ENCODE assay signal across 8 cellular contexts in genomic region chr12:57803317-57803893, GRCh38. TPM values are rescaled to one million over a fixed set of nuclear protein-coding genes. Genes with fewer than 3 reads are reported as not detected.
DNase-seq lines count a peak whose midpoint lies in the region; ATAC-seq and TF ChIP-seq lines count a peak whose summit lies in the region.

No MANE protein-coding gene starts in this region.

- peak; percentile 82 for TF ChIP-seq CTCF in PC-3 (conservative IDR thresholded peaks at IDR 0.05; ENCODE audit: low read depth, low read length)

- no peaks in the 10 kb centered on the region for H3K9me3 ChIP-seq in CD4-positive, alpha-beta memory T cell (ENCODE audit: control insufficient read depth in 1 of 2, low read length in 2 of 2)
- no peaks in the 10 kb centered on the region for H3K9me3 ChIP-seq in PC-3 (ENCODE audit: low read length)
- no peaks in the 10 kb centered on the region for H3K9me3 ChIP-seq in iPS DF 6.9 (ENCODE audit: control insufficient read depth, insufficient read depth, low read length)

- no peaks in the 10 kb centered on the region for H4K20me1 ChIP-seq in PC-3 (ENCODE audit: low read length)

- peaks cover 15 to 61% of the 10 kb centered on the region in 2 donors for H3K36me3 Mint-ChIP-seq in CD4-positive, alpha-beta memory T cell

- POLR2A ChIA-PET in CD4-positive, alpha-beta memory T cell (lab: Charles Lee; ENCODE audit: partially characterized antibody), result interaction anchor here (0.7 to 2.0 kb wide), 4 partner anchors 9 to 100 kb away, joined by 3 to 10 read pairs (median 4); partner anchors contain the start of gene AVIL
- POLR2A ChIA-PET in PC-3 (lab: Charles Lee; ENCODE audit: unreplicated experiment), result interaction anchor here (0.5 kb wide), 1 partner anchor 49 kb away, joined by 3 read pairs; no protein-coding TSS in a partner anchor

- H3K9me2 ChIP-seq in PC-3 (replicated peaks; ENCODE audit: low read length), result no peaks in the 10 kb centered on the region

- intact Hi-C loops in CD4-positive, alpha-beta memory T cell (cut with micrococcal nuclease), result loop anchor here (1.0 kb wide), 2 partner anchors 28 to 102 kb away; no protein-coding TSS in a partner anchor
- intact Hi-C loops in PC-3 (cut with micrococcal nuclease), result loop anchor here (1.0 kb wide), 1 partner anchor 102 kb away; no protein-coding TSS in a partner anchor

- no TSS peak for BruUV-seq in PC-3 (replicated peaks; lab: Mats Ljungman, UMichigan)

- peak in 4 of 5 donors; percentile 13 to 31 (median 26) for DNase-seq in CD4-positive, alpha-beta memory T cell
- DNase-seq in HCEC 1CT (peak; percentile 58), PC-3 (peak; percentile 60), astrocyte of the hippocampus (ENCODE audit: low read depth, low spot score) (peak; percentile 70), iPS DF 6.9 (ENCODE audit: low read depth, low spot score) (peak; percentile 31), NCI-H1048 (lab: John Stamatoyannopoulos, UW) (no peak)
- peak; percentile 23 for DNase-seq in stimulated activated CD4-positive, alpha-beta T cell treated with anti-CD3 and anti-CD28 coated beads, Interleukin-4, amount 100 ng/mL, for 1 hour

- peak overlapping the region in 4 of 7 donors; percentile 22 to 64 (median 33) for H3K27ac Mint-ChIP-seq in CD4-positive, alpha-beta memory T cell

- H3K4me3 ChIP-seq in CD4-positive, alpha-beta memory T cell (ENCODE audit: low read length in 2 of 2), result no peak overlapping the region
- H3K4me3 ChIP-seq in PC-3 (ENCODE audit: low read length), result no peak overlapping the region
- H3K4me3 ChIP-seq in iPS DF 6.9 (ENCODE audit: low read length), result no peak overlapping the region

- H3K9me3 Mint-ChIP-seq in CD4-positive, alpha-beta memory T cell, result peaks cover 0 to 1% (median 0%) of the 10 kb centered on the region in 8 donors

- no peaks in the 10 kb centered on the region for H3K79me2 ChIP-seq in PC-3 (ENCODE audit: low read length)

- peak; percentile 60 for ATAC-seq in PC-3
- ATAC-seq in HG02884 (IDR thresholded peaks at IDR 0.05; ENCODE audit: unreplicated experiment), result no peak

- no peaks in the 10 kb centered on the region for H3K4me1 ChIP-seq in CD4-positive, alpha-beta memory T cell (ENCODE audit: insufficient read depth, low read length)
- no peaks in the 10 kb centered on the region for H3K4me1 ChIP-seq in PC-3 (ENCODE audit: insufficient read depth, low read length)
- H3K4me1 ChIP-seq in iPS DF 6.9 (ENCODE audit: control insufficient read depth, insufficient read depth, low read length), result no peaks in the 10 kb centered on the region

- no peak overlapping the region for H3K27ac ChIP-seq in CD4-positive, alpha-beta memory T cell (ENCODE audit: low read depth, low read length)
- H3K27ac ChIP-seq in PC-3 (ENCODE audit: low read length), result no peak overlapping the region
- H3K27ac ChIP-seq in iPS DF 6.9 (ENCODE audit: low read length), result no peak overlapping the region

- H3K36me3 ChIP-seq in CD4-positive, alpha-beta memory T cell (ENCODE audit: insufficient read depth, low read length), result peaks cover 30% of the 10 kb centered on the region
- no peaks in the 10 kb centered on the region; the same call in 1 of the 2 replicates for H3K36me3 ChIP-seq in PC-3 (ENCODE audit: low read depth, low read length)
- H3K36me3 ChIP-seq in iPS DF 6.9 (ENCODE audit: control insufficient read depth, insufficient read depth, low read length), result no peaks in the 10 kb centered on the region; the same call in 1 of the 2 replicates

- no peak overlapping the region for H3K9ac ChIP-seq in PC-3 (ENCODE audit: low read length)

- WGBS in iPS DF 6.9 (ENCODE audit: insufficient coverage, insufficient read length), result no CpG with 5 or more reads among the region's 9 CpGs

- no peaks in the 10 kb centered on the region for H3F3A ChIP-seq in PC-3 (ENCODE audit: low read length, unreplicated experiment)

- H3K4me2 ChIP-seq in PC-3 (ENCODE audit: low read length), result no peak overlapping the region

- H3K4me3 Mint-ChIP-seq in CD4-positive, alpha-beta memory T cell, result no peak overlapping the region

- CTCF ChIA-PET in CD4-positive, alpha-beta memory T cell (lab: Charles Lee; ENCODE audit: partially characterized antibody), result interaction anchor here (0.6 to 7.3 kb wide), 21 partner anchors 9 to 170 kb away, joined by 3 to 125 read pairs (median 9); partner anchors contain the start of gene AVIL
- CTCF ChIA-PET in PC-3 (lab: Charles Lee), result no interaction called here

- no peaks in the 10 kb centered on the region for H3K4me1 Mint-ChIP-seq in CD4-positive, alpha-beta memory T cell

- no peaks in the 10 kb centered on the region for H3K27me3 ChIP-seq in CD4-positive, alpha-beta memory T cell (ENCODE audit: insufficient read depth, low read length)
- H3K27me3 ChIP-seq in PC-3 (ENCODE audit: low read length) (no peaks in the 10 kb centered on the region), iPS DF 6.9 (ENCODE audit: control insufficient read depth, insufficient read depth, low read length) (no peaks in the 10 kb centered on the region)

- H2AFZ ChIP-seq in PC-3 (ENCODE audit: low read length), result no peak overlapping the region

- no peaks in the 10 kb centered on the region for H3K27me3 Mint-ChIP-seq in CD4-positive, alpha-beta memory T cell

RNA-seq across cellular contexts. Expression of gene AVIL, which starts 15.1 kb away (rescaled TPM):
- 10 to 100 TPM; 14.6 to 15.9 TPM for total RNA-seq in CD4-positive, alpha-beta memory T cell
- under 1 TPM in 1 of 2 donors, not detected in 1; 0.68 TPM for polyA plus RNA-seq in CD4-positive, alpha-beta memory T cell
- total RNA-seq in PC-3 (2014; rRNA removed), result 2.3 TPM in 1 of 2 replicates, not detected in the other

RNA-seq across cellular contexts. Expression of gene TSFM, which starts 20.8 kb away (rescaled TPM):
- 10 to 100 TPM; 18.9 to 22.2 TPM for total RNA-seq in CD4-positive, alpha-beta memory T cell
- 10 to 100 TPM; 23.2 to 32.5 TPM for polyA plus RNA-seq in CD4-positive, alpha-beta memory T cell
- total RNA-seq in PC-3 (2014; rRNA removed), result 55.8 and 63.0 TPM in 2 replicates

RNA-seq across cellular contexts. Expression of gene EEF1AKMT3, which starts 31.0 kb away (rescaled TPM):
- 1 to 10 TPM; 3.1 to 4.9 TPM for total RNA-seq in CD4-positive, alpha-beta memory T cell
- polyA plus RNA-seq in CD4-positive, alpha-beta memory T cell, result 10 to 100 TPM in 1 of 2 donors, 1 to 10 TPM in 1; 5.3 to 12.4 TPM
- total RNA-seq in PC-3 (2014; rRNA removed), result 5.4 and 9.3 TPM in 2 replicates

RNA-seq across cellular contexts. Expression of gene METTL1, which starts 31.5 kb away (rescaled TPM):
- 10 to 100 TPM in 1 of 2 experiments, 1 to 10 TPM in 1; 9.9 to 10.9 TPM for total RNA-seq in CD4-positive, alpha-beta memory T cell
- polyA plus RNA-seq in CD4-positive, alpha-beta memory T cell, result 10 to 100 TPM; 16.3 to 19.1 TPM
- total RNA-seq in PC-3 (2014; rRNA removed), result 25.2 and 29.8 TPM in 2 replicates

RNA-seq across cellular contexts. Expression of gene CYP27B1, which starts 36.5 kb away (rescaled TPM):
- 1 to 10 TPM in 1 of 2 experiments, under 1 TPM in 1; 0.64 to 1.4 TPM for total RNA-seq in CD4-positive, alpha-beta memory T cell
- under 1 TPM; 0.55 to 0.93 TPM for polyA plus RNA-seq in CD4-positive, alpha-beta memory T cell
- 8.1 and 8.6 TPM in 2 replicates for total RNA-seq in PC-3 (2014; rRNA removed)
